12 cellular contexts compared by ENCODE assay signal in the genomic region with DNA sequence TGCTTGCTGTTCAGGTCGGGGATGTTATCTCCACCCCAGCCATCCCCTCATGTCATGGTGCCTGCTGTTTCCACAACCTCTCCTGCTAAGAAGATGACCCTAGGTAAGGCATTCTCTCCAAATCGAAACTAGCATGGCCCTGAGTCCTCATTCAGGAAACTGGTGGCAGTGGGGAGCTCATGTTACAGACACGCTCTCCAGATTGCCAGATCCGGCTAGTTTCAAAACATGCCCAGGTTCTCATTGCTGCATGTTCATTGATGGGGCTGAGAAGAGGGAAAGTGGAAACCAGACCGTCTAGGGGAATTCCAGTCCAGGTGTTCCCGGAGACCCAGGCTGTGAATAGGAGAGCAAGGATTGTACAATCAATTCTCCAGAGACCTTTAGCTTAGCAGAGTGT.
DNase-seq lines count a peak whose midpoint lies in the region; ATAC-seq and TF ChIP-seq lines count a peak whose summit lies in the region.
"Had no signal": no experiment of that assay in that cellular context is flagged by ENCODE, and none has a peak within 500 bp of the region (broad histone marks: within the 10 kb centered on the region; RNA-seq: fewer than 3 reads in every experiment).

No MANE protein-coding gene starts in this region.

- no peak overlapping the region for H3K4me3 Mint-ChIP-seq in T-cell
- H3K4me3 Mint-ChIP-seq: T-helper 1 cell treated with Interleukin-12 subunit alpha and Interleukin-12 subunit beta and Interleukin-4 antibody, amounts not matched to agents 30 μg/mL and 1 μg/mL, for 36 hours had no signal

- H3K4me3 ChIP-seq in WERI-Rb-1 (ENCODE audit: low read depth, low read length) (no peak overlapping the region), psoas muscle (no peak overlapping the region)
- H3K4me3 ChIP-seq: right atrium auricular region had no signal

- no peak overlapping the region for H3K27ac Mint-ChIP-seq in T-cell
- H3K27ac Mint-ChIP-seq: T-helper 1 cell treated with Interleukin-12 subunit alpha and Interleukin-12 subunit beta and Interleukin-4 antibody, amounts not matched to agents 30 μg/mL and 1 μg/mL, for 36 hours had no signal

- intact Hi-C loops in psoas muscle (cut with DNase I) = no loop called here

- POLR2A ChIA-PET in T-cell (lab: Charles Lee) = no interaction called here

- H3K4me1 Mint-ChIP-seq in T-cell = no peaks in the 10 kb centered on the region

- ATAC-seq in T-cell (replicated peaks in 1 of 4) = no peak
- no peak for ATAC-seq in psoas muscle

- H3K36me3 ChIP-seq in WERI-Rb-1 = no peaks in the 10 kb centered on the region
- no peaks in the 10 kb centered on the region for H3K36me3 ChIP-seq in psoas muscle (ENCODE audit: insufficient read depth in 1 of 2, low read depth in 1 of 2)
- H3K36me3 ChIP-seq: right atrium auricular region had no signal

- H3K9me3 ChIP-seq in WERI-Rb-1 (ENCODE audit: severe bottlenecking) = no peaks in the 10 kb centered on the region
- no peaks in the 10 kb centered on the region for H3K9me3 ChIP-seq in psoas muscle
- H3K9me3 ChIP-seq: right atrium auricular region had no signal

- H3K4me1 ChIP-seq in psoas muscle = no peaks in the 10 kb centered on the region
- H3K4me1 ChIP-seq: right atrium auricular region had no signal

- WGBS in psoas muscle, 3 donors = 4 to 29% (median 19%) methylated on average over 6 of the region's 6 CpGs

- peaks cover 0 to 10% of the 10 kb centered on the region in 2 donors for H3K27me3 Mint-ChIP-seq in T-cell

- TF ChIP-seq CTCF in WERI-Rb-1 (IDR thresholded peaks at IDR 0.05; ENCODE audit: low read depth, low read length) = no peak
- no peak for TF ChIP-seq CTCF in psoas muscle (IDR thresholded peaks at IDR 0.05)

- no peaks in the 10 kb centered on the region for H3K36me3 Mint-ChIP-seq in T-cell

- no peaks in the 10 kb centered on the region for H3K9me3 Mint-ChIP-seq in T-cell
- H3K9me3 Mint-ChIP-seq: T-helper 1 cell treated with Interleukin-12 subunit alpha and Interleukin-12 subunit beta and Interleukin-4 antibody, amounts not matched to agents 30 μg/mL and 1 μg/mL, for 36 hours had no signal

- CTCF ChIA-PET in T-cell (lab: Charles Lee) = no interaction called here

- DNase-seq in DMS53 treated with DMSO at 0.1 percent for 48 hours (lab: John Stamatoyannopoulos, UW; ENCODE audit: unreplicated experiment) = peak; percentile 69
- DNase-seq in NCI-H1436 treated with DMSO at 0.1 percent for 48 hours (lab: John Stamatoyannopoulos, UW) = peak; percentile 95
- DNase-seq in WERI-Rb-1 = peak; percentile 50
- peak; percentile 29 for DNase-seq in myocyte (ENCODE audit: low read depth)
- DNase-seq in T-cell = no peak
- DNase-seq in cerebellum (ENCODE audit: low spot score) = no peak
- no peak for DNase-seq in psoas muscle
- DNase-seq in C1 segment of cervical spinal cord (lab: John Stamatoyannopoulos, UW) = no peak
- DNase-seq: activated T-cell treated with anti-CD3 and anti-CD28 coated beads, Interleukin-2, amount 50 U/mL, for 1 hour; cortex of kidney had no signal

- no peaks in the 10 kb centered on the region for H3K27me3 ChIP-seq in WERI-Rb-1 (ENCODE audit: insufficient read depth, low read depth, severe bottlenecking)
- peaks cover 0 to 2% (median 0%) of the 10 kb centered on the region in 3 donors for H3K27me3 ChIP-seq in psoas muscle (ENCODE audit: insufficient read depth in 3 of 3, low read length in 2 of 3)
- H3K27me3 ChIP-seq: right atrium auricular region had no signal

- H3K27ac ChIP-seq in WERI-Rb-1 (peak overlapping the region; percentile 59), psoas muscle (no peak overlapping the region)
- H3K27ac ChIP-seq: right atrium auricular region had no signal

Comparison
In these comparisons a context has a peak if more than half of its experiments do, and no peak if none do; other contexts are left out.
1. DNase-seq: peak in DMS53 treated with DMSO at 0.1 percent for 48 hours (single experiment), NCI-H1436 treated with DMSO at 0.1 percent for 48 hours (single experiment), WERI-Rb-1 (single experiment) and myocyte (single experiment); none in T-cell (0 of 34), cerebellum (single experiment), psoas muscle (0 of 2) and C1 segment of cervical spinal cord (0 of 14).